In the genomic region with DNA sequence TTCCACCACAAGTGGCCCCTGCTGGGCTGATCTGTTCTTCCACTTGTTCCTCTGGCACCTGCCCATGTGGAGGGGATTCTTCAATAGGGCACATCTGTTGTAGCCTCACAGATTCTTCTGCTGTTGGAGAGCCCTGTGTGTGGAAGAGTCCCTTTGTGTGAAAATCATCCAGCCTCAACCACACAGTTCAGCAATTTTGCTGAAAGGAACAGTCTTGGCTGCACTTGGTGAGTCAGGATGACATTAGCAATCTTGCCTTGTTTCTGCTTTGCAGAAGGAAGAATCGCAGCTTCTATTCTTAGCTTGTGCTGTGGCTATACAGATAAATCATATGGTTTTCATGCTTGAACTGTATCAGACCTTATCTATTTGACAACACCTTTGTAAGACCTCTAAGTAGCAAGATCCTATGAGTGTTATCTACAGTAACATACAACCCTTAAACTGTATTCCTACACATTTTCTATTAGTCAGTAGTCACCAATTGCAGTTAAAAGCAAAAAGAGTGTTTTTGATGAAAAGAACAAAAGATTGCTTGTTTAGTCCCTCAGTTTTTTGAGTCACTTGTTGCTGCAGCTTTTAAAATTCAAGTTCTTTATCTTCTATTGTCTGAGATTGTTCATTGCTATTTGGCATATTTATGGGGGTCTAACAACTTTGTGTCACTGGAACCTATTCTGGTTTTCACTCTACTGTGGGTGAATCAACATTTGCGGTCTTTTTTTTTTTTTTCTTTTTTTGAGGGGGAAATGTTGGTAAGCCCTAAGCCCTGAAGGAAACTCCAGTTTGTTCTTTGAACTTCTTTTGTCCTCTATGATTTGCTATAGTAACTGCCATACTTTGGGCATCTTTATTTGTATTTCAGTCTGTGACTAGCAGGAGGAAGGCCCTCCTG, we compare ENCODE assay signal across 16 cellular contexts.
A peak's percentile ranks its signal among the peaks of the same experiment; 100 is the strongest.
DNase-seq lines count a peak whose midpoint lies in the region; ATAC-seq and TF ChIP-seq lines count a peak whose summit lies in the region.
"Had no signal": no experiment of that assay in that cellular context is flagged by ENCODE, and none has a peak within 500 bp of the region (broad histone marks: within the 10 kb centered on the region; RNA-seq: fewer than 3 reads in every experiment).

No MANE protein-coding gene starts in this region.

- peak overlapping the region; percentile 41 for H3K27ac Mint-ChIP-seq in type B pancreatic cell
- H3K27ac Mint-ChIP-seq: activated T-helper 1 cell treated with anti-CD3 and anti-CD28 coated beads, Interleukin-12 subunit alpha, Interleukin-12 subunit beta, Interleukin-2, Interleukin-4 antibody, amounts not matched to agents 30 ng/mL and 10 ng/mL and 1 ng/mL, durations not matched to agents 14 hours and 24 hours and 36 hours; HFFc6 had no signal

- no peak overlapping the region for H3K4me3 Mint-ChIP-seq in type B pancreatic cell
- H3K4me3 Mint-ChIP-seq: activated T-helper 1 cell treated with anti-CD3 and anti-CD28 coated beads, Interleukin-12 subunit alpha, Interleukin-12 subunit beta, Interleukin-2, Interleukin-4 antibody, amounts not matched to agents 30 ng/mL and 10 ng/mL and 1 ng/mL, durations not matched to agents 14 hours and 24 hours and 36 hours; CD14-positive monocyte; HFFc6 had no signal

- no peaks in the 10 kb centered on the region for H3K36me3 Mint-ChIP-seq in type B pancreatic cell
- H3K36me3 Mint-ChIP-seq: CD14-positive monocyte had no signal

- TF ChIP-seq CTCF in astrocyte of the spinal cord (IDR thresholded peaks at IDR 0.05; ENCODE audit: low read depth, low read length) = no peak
- TF ChIP-seq CTCF in type B pancreatic cell (conservative IDR thresholded peaks at IDR 0.05) = no peak
- no peak for TF ChIP-seq CTCF in tibial artery (IDR thresholded peaks at IDR 0.05)

- DNase-seq in DMS79 treated with DMSO at 0.1 percent for 48 hours (lab: John Stamatoyannopoulos, UW) (peak; percentile 16), DMS79 (lab: John Stamatoyannopoulos, UW) (no peak), astrocyte of the spinal cord (ENCODE audit: low read depth, low spot score) (peak; percentile 36), iris pigment epithelial cell (ENCODE audit: low read depth) (peak; percentile 78), type B pancreatic cell (ENCODE audit: extremely low spot score, unreplicated experiment) (no peak), dermis blood vessel endothelial cell (no peak), tibial artery (no peak)
- DNase-seq: 8988T; cerebellar nuclear complex; HFFc6; RPMI8226; stimulated activated CD4-positive, alpha-beta T cell treated with anti-CD3 and anti-CD28 coated beads, Interleukin-2, amount 100 ng/mL, for 48 hours; thyroid gland had no signal

- H3K4me1 Mint-ChIP-seq in type B pancreatic cell (ENCODE audit: unreplicated experiment) = peaks cover 9% of the 10 kb centered on the region

- no peak for ATAC-seq in HG03159 (IDR thresholded peaks at IDR 0.05; ENCODE audit: unreplicated experiment)

- H3K9me3 ChIP-seq in tibial artery = no peaks in the 10 kb centered on the region
- H3K9me3 ChIP-seq: thyroid gland had no signal

- H3K9me3 Mint-ChIP-seq in type B pancreatic cell = peaks cover 4% of the 10 kb centered on the region

- no peaks in the 10 kb centered on the region for H3K27me3 Mint-ChIP-seq in type B pancreatic cell

- H3K27ac ChIP-seq in tibial artery = no peak overlapping the region
- H3K27ac ChIP-seq: thyroid gland had no signal

- intact Hi-C loops in tibial artery (cut with DNase I; ENCODE audit: low total_unique reads) = no loop called here

- H3K4me3 ChIP-seq in astrocyte of the spinal cord (ENCODE audit: low read depth, low read length) (no peak overlapping the region), tibial artery (no peak overlapping the region)
- H3K4me3 ChIP-seq: thyroid gland had no signal

- in situ Hi-C loops in astrocyte of the spinal cord (cut with HindIII; ENCODE audit: low sequenced_read_pairs) = no loop called here

- H3K36me3 ChIP-seq in tibial artery = no peaks in the 10 kb centered on the region
- H3K36me3 ChIP-seq: thyroid gland had no signal

- H3K4me1 ChIP-seq in tibial artery = no peaks in the 10 kb centered on the region
- H3K4me1 ChIP-seq: thyroid gland had no signal

- H3K27me3 ChIP-seq in tibial artery = no peaks in the 10 kb centered on the region
- H3K27me3 ChIP-seq: thyroid gland had no signal

Comparison
In these comparisons a context has a peak if more than half of its experiments do, and no peak if none do; other contexts are left out.
1. DNase-seq: peak in DMS79 treated with DMSO at 0.1 percent for 48 hours (single experiment), astrocyte of the spinal cord (single experiment) and iris pigment epithelial cell (single experiment); none in DMS79 (single experiment), type B pancreatic cell (single experiment), dermis blood vessel endothelial cell (single experiment) and tibial artery (0 of 2).